Comparison of ENCODE assay signal across 15 cellular contexts in the genomic region with DNA sequence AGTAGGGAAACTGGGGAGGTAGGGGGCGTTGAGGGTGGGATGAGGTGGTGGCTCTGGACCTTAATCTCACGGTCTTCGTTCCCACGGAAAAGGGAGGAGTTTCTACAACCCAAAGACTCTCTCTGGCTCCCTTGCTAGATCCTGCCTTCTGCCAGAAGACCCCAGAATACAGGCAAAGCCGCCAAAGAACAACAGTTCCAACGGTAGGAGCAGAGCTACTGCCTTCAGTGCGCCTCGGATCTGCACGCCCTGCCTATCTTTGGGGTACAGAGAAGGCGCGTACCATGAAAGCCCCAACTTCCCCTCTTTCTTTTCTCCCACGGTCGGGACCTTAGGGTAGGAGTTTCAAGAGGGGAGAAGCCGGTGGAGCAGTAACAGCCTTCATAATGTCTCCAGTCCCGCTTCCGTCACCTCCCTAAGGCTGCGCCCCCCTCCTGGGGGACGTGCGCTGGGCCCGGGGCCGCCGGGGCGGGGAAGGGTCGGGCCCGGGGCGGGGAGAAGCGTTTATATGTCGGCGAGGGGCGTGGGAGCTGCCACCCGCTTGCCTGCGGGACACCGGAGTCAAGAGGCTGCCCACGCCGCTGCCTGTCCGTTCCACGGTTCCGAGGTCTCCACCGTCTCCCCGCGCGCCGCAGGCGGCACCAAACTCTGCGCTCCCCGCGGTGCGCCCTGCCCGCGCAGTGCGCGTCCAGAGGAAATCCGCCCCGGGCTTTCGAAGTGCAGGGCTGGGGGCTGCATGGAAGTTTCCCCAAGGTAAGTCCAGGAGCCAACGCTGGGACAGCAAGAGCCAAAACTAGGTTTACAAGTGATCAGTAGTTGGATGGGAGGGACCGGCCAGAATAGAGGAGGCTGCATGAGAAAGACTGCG. TPM values are rescaled to one million over a fixed set of nuclear protein-coding genes. Genes with fewer than 3 reads are reported as not detected.
DNase-seq lines count a peak whose midpoint lies in the region; ATAC-seq, FAIRE-seq and TF ChIP-seq lines count a peak whose summit lies in the region.
"Had no signal": no experiment of that assay in that cellular context is flagged by ENCODE, and none has a peak within 500 bp of the region (broad histone marks: within the 10 kb centered on the region; RNA-seq: fewer than 3 reads in every experiment).

Gene COL6A6, plus strand, starts transcription at position 533 of the 868 bp plus-strand sequence. CDS start 43,188 bp downstream, outside the sequence.

- H3F3A ChIP-seq in GM23338 (replicated peaks; ENCODE audit: low read depth) = no peaks in the 10 kb centered on the region

- H3K27me3 Mint-ChIP-seq in GM23338 (ENCODE audit: insufficient read depth, low read depth, poor library complexity) (peaks cover 24% of the 10 kb centered on the region), astrocyte (ENCODE audit: low read depth, unreplicated experiment) (peaks cover 42% of the 10 kb centered on the region), progenitor cell of endocrine pancreas (peaks cover 54% of the 10 kb centered on the region)

- H4K20me1 ChIP-seq in GM23338 (replicated peaks; ENCODE audit: insufficient read depth) (no peaks in the 10 kb centered on the region; the same call in 1 of the 2 replicates), astrocyte (ENCODE audit: insufficient read depth, low read length) (no peaks in the 10 kb centered on the region), hepatocyte (ENCODE audit: insufficient read depth, poor library complexity, severe bottlenecking) (no peaks in the 10 kb centered on the region)

- DNase-seq in GM23338 (ENCODE audit: low spot score) (peak; percentile 70), astrocyte (ENCODE audit: low read depth) (no peak), hepatocyte (ENCODE audit: low spot score) (peak; percentile 13), progenitor cell of endocrine pancreas (ENCODE audit: low spot score, unreplicated experiment) (no peak), tibial nerve (ENCODE audit: low spot score in 2 of 2) (no peak), OCI-M2 (lab: John Stamatoyannopoulos, UW; ENCODE audit: unreplicated experiment) (no peak), SHP77 treated with DMSO at 0.1 percent for 48 hours (lab: John Stamatoyannopoulos, UW) (no peak)
- DNase-seq in stimulated activated CD4-positive, alpha-beta T cell treated with anti-CD3 and anti-CD28 coated beads, Interleukin-2, amount 100 ng/mL, for 24 hours = no peak
- DNase-seq: activated B cell treated with CpG ODN at 0.5 μM for 24 hours, cortex of kidney, hypothalamus, NCI-H1930, PC-3 had no signal

- no peaks in the 10 kb centered on the region for H3K9me3 Mint-ChIP-seq in GM23338
- H3K9me3 Mint-ChIP-seq in astrocyte (ENCODE audit: unreplicated experiment) = peaks cover 4% of the 10 kb centered on the region
- H3K9me3 Mint-ChIP-seq in progenitor cell of endocrine pancreas (ENCODE audit: low read depth) = peaks cover 6% of the 10 kb centered on the region
- H3K9me3 Mint-ChIP-seq: activated T-helper 17 cell treated with anti-CD3 and anti-CD28 coated beads, Interleukin-2, amount 50 U/mL, for 72 hours had no signal

- H3K9me2 ChIP-seq in GM23338 (ENCODE audit: insufficient read depth) (peaks cover 3% of the 10 kb centered on the region), hepatocyte (replicated peaks; ENCODE audit: insufficient read depth) (no peaks in the 10 kb centered on the region)

- H2AFZ ChIP-seq in GM23338 (peak within 1 kb of the TSS; percentile 100), astrocyte (ENCODE audit: low read depth, low read length) (peak within 1 kb of the TSS; percentile 52), hepatocyte (peak within 1 kb of the TSS; percentile 56)

- peak within 1 kb of the TSS; percentile 92 for H3K4me2 ChIP-seq in GM23338
- H3K4me2 ChIP-seq in astrocyte (ENCODE audit: low read length) = peak within 1 kb of the TSS; percentile 67
- peak within 1 kb of the TSS; percentile 79 for H3K4me2 ChIP-seq in hepatocyte

- H3K79me2 ChIP-seq in GM23338 (replicated peaks; ENCODE audit: insufficient read depth) (no peaks in the 10 kb centered on the region), astrocyte (ENCODE audit: insufficient read depth, low read length) (no peaks in the 10 kb centered on the region), hepatocyte (no peaks in the 10 kb centered on the region)

- no peak within 1 kb of the TSS for H3K27ac Mint-ChIP-seq in GM23338
- no peak within 1 kb of the TSS for H3K27ac Mint-ChIP-seq in astrocyte (ENCODE audit: unreplicated experiment)
- H3K27ac Mint-ChIP-seq in progenitor cell of endocrine pancreas = peak within 1 kb of the TSS; percentile 18
- H3K27ac Mint-ChIP-seq: activated B cell treated with CpG ODN at 0.5 μM for 24 hours; activated T-helper 17 cell treated with anti-CD3 and anti-CD28 coated beads, Interleukin-2, amount 50 U/mL, for 72 hours had no signal

- no peak for TF ChIP-seq POLR2A in tibial nerve (IDR thresholded peaks at IDR 0.05)

- peak; percentile 91 for ATAC-seq in GM23338
- ATAC-seq: activated T-helper 17 cell treated with anti-CD3 and anti-CD28 coated beads, Interleukin-2, amount 50 U/mL, for 72 hours; PC-3 had no signal

- no peak for TF ChIP-seq CTCF in GM23338 (conservative IDR thresholded peaks at IDR 0.05; ENCODE audit: low read depth in 2 of 2)
- TF ChIP-seq CTCF in astrocyte (IDR thresholded peaks at IDR 0.05; ENCODE audit: insufficient read depth, low read depth, low read length) = no peak
- no peak for TF ChIP-seq CTCF in hepatocyte (IDR thresholded peaks at IDR 0.05; ENCODE audit: poor library complexity)
- TF ChIP-seq CTCF in progenitor cell of endocrine pancreas (IDR thresholded peaks at IDR 0.05; ENCODE audit: unreplicated experiment) = no peak
- no peak for TF ChIP-seq CTCF in tibial nerve (IDR thresholded peaks at IDR 0.05)

- H3K36me3 Mint-ChIP-seq in GM23338 (ENCODE audit: low read depth) = no peaks in the 10 kb centered on the region; the same call in 2 of the 3 replicates
- H3K36me3 Mint-ChIP-seq in astrocyte (ENCODE audit: low read depth, unreplicated experiment) = no peaks in the 10 kb centered on the region
- no peaks in the 10 kb centered on the region for H3K36me3 Mint-ChIP-seq in progenitor cell of endocrine pancreas (ENCODE audit: insufficient read depth)

- peaks cover 8% of the 10 kb centered on the region for H3K4me1 Mint-ChIP-seq in GM23338
- H3K4me1 Mint-ChIP-seq in astrocyte (ENCODE audit: low read depth, unreplicated experiment) = peaks cover 4% of the 10 kb centered on the region
- H3K4me1 Mint-ChIP-seq in progenitor cell of endocrine pancreas (ENCODE audit: low read depth) = peaks cover 8% of the 10 kb centered on the region
- H3K4me1 Mint-ChIP-seq: activated B cell treated with CpG ODN at 0.5 μM for 24 hours; activated T-helper 17 cell treated with anti-CD3 and anti-CD28 coated beads, Interleukin-2, amount 50 U/mL, for 72 hours had no signal

- TF ChIP-seq EP300 in tibial nerve (IDR thresholded peaks at IDR 0.05) = no peak

- H3K4me3 Mint-ChIP-seq in GM23338 = peak within 1 kb of the TSS; percentile 82
- peak within 1 kb of the TSS; percentile 74 for H3K4me3 Mint-ChIP-seq in astrocyte (ENCODE audit: unreplicated experiment)
- H3K4me3 Mint-ChIP-seq in progenitor cell of endocrine pancreas (ENCODE audit: low read depth) = peak within 1 kb of the TSS; percentile 65
- H3K4me3 Mint-ChIP-seq: activated B cell treated with CpG ODN at 0.5 μM for 24 hours; activated T-helper 17 cell treated with anti-CD3 and anti-CD28 coated beads, Interleukin-2, amount 50 U/mL, for 72 hours had no signal

- 6% methylated on average over 39 of the region's 58 CpGs for WGBS in hepatocyte (ENCODE audit: low lambda C conversion rate, missing lambda C conversion rate)
- 3 to 5% methylated on average over 30 to 52 of the region's 58 CpGs for WGBS in tibial nerve, 2 donors

- H3K4me1 ChIP-seq in GM23338 (ENCODE audit: insufficient read depth) (no peaks in the 10 kb centered on the region; the same call in 1 of the 2 replicates), astrocyte (ENCODE audit: insufficient read depth, low read length) (no peaks in the 10 kb centered on the region), hepatocyte (ENCODE audit: insufficient read depth) (no peaks in the 10 kb centered on the region), tibial nerve (peaks cover 0 to 14% (median 0%) of the 10 kb centered on the region in 4 donors)

- H3K27me3 ChIP-seq in GM23338 (ENCODE audit: insufficient read depth) (peaks cover 66% of the 10 kb centered on the region), astrocyte (ENCODE audit: insufficient read depth, low read length) (peaks cover 19% of the 10 kb centered on the region), hepatocyte (peaks cover 49% of the 10 kb centered on the region), tibial nerve (peaks cover 0 to 37% of the 10 kb centered on the region in 2 donors)

- no peak within 1 kb of the TSS for H3K9ac ChIP-seq in astrocyte (ENCODE audit: low read length)

- FAIRE-seq in astrocyte (lab: Jason Lieb, UNC) = no peak

- no peak within 1 kb of the TSS for H3K27ac ChIP-seq in GM23338 (ENCODE audit: low read depth)
- H3K27ac ChIP-seq in astrocyte (ENCODE audit: low read depth, low read length) = no peak within 1 kb of the TSS
- no peak within 1 kb of the TSS for H3K27ac ChIP-seq in hepatocyte
- H3K27ac ChIP-seq in tibial nerve = no peak within 1 kb of the TSS

- H3K4me3 ChIP-seq in GM23338 (peak within 1 kb of the TSS; percentile 86), astrocyte (ENCODE audit: insufficient read depth, low read depth, low read length) (no peak within 1 kb of the TSS), hepatocyte (no peak within 1 kb of the TSS), tibial nerve (no peak within 1 kb of the TSS)

- H3K36me3 ChIP-seq in GM23338 (ENCODE audit: insufficient read depth) (no peaks in the 10 kb centered on the region), astrocyte (ENCODE audit: insufficient read depth, low read length) (no peaks in the 10 kb centered on the region), hepatocyte (replicated peaks; ENCODE audit: insufficient read depth, low read depth) (no peaks in the 10 kb centered on the region), tibial nerve (no peaks in the 10 kb centered on the region)

- H3K9me3 ChIP-seq in astrocyte (ENCODE audit: insufficient read depth, low read depth, low read length) = no peaks in the 10 kb centered on the region
- no peaks in the 10 kb centered on the region for H3K9me3 ChIP-seq in hepatocyte (ENCODE audit: low read depth)
- no peaks in the 10 kb centered on the region for H3K9me3 ChIP-seq in tibial nerve

TF ChIP-seq in GM23338, 12 proteins besides CTCF, POLR2A, EP300 and RAD21 (continues in another document):
- TF ChIP-seq CREB1 (CRISPR knock-in tag; IDR thresholded peaks at IDR 0.05; ENCODE audit: low read depth) = no peak

RNA-seq across cellular contexts. Expression of gene COL6A6, which starts in this region (rescaled TPM):
- 0.04 and 0.07 TPM in 2 replicates for total RNA-seq in GM23338 (2014; rRNA removed; shearing (Covaris generic))
- 0.10 TPM in 1 of 2 replicates, not detected in the other for polyA plus RNA-seq in GM23338 (2016; fragmentation: Nextera tagmentation; extraction: Ambion mirVana)
- total RNA-seq in astrocyte = 0.09 and 0.12 TPM in 2 replicates
- 1.0 and 1.4 TPM in 2 replicates for total RNA-seq in hepatocyte
- polyA plus RNA-seq in hepatocyte = 0.23 and 0.24 TPM in 2 replicates
- total RNA-seq in progenitor cell of endocrine pancreas = 0.12 and 0.13 TPM in 2 replicates
- under 1 TPM in 2 of 4 donors, not detected in 2; under 0.01 to 0.22 TPM for total RNA-seq in tibial nerve
- total RNA-seq: activated B cell treated with CpG ODN at 0.5 μM for 24 hours; activated T-helper 17 cell treated with anti-CD3 and anti-CD28 coated beads, Interleukin-2, amount 50 U/mL, for 72 hours; osteocyte; PC-3 had no signal

Comparison
In these comparisons a context has a peak if more than half of its experiments do, and no peak if none do; other contexts are left out.
1. Peak in DNase-seq, ATAC-seq, H3K4me3 ChIP-seq and H3K4me2 ChIP-seq in GM23338; RNA of the gene not detected or under 1 TPM.